In the genomic region with DNA sequence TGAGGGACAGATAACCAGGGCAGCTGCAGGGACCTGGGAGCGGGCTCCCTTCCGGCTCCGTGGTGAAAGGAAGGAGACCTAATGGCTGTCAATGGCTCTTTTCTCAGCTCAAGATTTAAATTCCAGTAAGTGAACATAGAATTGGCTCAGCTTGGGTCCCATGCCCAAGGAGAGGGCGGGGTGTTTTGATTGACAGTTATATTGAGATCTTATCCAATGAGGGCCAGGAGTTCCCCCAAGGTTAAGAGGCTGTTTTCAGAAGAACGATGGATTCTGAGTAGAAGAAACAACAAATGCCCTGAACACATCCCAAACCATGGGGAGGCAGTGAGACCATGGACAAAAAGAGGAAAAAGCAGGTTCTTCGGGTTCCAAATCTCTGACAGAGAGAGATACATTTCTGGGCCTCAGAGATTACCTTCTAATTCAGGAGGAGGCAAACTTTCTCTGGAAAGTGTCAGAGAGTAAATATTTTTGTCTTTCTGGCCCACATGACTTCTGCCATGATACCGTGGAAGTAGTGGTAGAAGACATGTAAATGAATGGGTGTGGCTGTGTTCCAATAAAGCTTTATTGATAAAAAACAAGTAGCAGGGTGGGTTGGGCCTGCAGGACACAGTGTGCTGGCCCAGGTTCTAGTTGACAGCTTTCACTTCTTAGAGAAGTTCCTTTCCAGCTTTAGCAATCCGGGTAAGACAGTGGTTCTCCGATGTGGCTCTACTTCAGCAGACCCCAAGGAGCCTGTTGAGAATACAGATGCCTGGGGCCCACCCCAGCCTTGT, we compare ENCODE assay signal across 2 cellular contexts.
TF ChIP-seq lines count a peak whose summit lies in the region.

No MANE protein-coding gene starts in this region.

TF ChIP-seq in HEK293, 187 proteins besides CTCF, POLR2A, EP300 and RAD21:
- 0 out of 2 replicates have a peak, but pooled peaks have one; percentile 23 for TF ChIP-seq KLF10 (tag by site-specific recombination; IDR thresholded peaks at IDR 0.05)
- TF ChIP-seq, protein P1, sequence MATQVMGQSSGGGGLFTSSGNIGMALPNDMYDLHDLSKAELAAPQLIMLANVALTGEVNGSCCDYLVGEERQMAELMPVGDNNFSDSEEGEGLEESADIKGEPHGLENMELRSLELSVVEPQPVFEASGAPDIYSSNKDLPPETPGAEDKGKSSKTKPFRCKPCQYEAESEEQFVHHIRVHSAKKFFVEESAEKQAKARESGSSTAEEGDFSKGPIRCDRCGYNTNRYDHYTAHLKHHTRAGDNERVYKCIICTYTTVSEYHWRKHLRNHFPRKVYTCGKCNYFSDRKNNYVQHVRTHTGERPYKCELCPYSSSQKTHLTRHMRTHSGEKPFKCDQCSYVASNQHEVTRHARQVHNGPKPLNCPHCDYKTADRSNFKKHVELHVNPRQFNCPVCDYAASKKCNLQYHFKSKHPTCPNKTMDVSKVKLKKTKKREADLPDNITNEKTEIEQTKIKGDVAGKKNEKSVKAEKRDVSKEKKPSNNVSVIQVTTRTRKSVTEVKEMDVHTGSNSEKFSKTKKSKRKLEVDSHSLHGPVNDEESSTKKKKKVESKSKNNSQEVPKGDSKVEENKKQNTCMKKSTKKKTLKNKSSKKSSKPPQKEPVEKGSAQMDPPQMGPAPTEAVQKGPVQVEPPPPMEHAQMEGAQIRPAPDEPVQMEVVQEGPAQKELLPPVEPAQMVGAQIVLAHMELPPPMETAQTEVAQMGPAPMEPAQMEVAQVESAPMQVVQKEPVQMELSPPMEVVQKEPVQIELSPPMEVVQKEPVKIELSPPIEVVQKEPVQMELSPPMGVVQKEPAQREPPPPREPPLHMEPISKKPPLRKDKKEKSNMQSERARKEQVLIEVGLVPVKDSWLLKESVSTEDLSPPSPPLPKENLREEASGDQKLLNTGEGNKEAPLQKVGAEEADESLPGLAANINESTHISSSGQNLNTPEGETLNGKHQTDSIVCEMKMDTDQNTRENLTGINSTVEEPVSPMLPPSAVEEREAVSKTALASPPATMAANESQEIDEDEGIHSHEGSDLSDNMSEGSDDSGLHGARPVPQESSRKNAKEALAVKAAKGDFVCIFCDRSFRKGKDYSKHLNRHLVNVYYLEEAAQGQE (tag by site-specific recombination; IDR thresholded peaks at IDR 0.05): no peak

TF ChIP-seq in IMR-90, 13 proteins besides CTCF, POLR2A, EP300 and RAD21:
- TF ChIP-seq RCOR1 (IDR thresholded peaks at IDR 0.05; ENCODE audit: insufficient replicate concordance, low read length): no peak
- TF ChIP-seq USF2 (IDR thresholded peaks at IDR 0.05; ENCODE audit: low read depth, low read length): no peak
- no peak for TF ChIP-seq MAZ (IDR thresholded peaks at IDR 0.05; ENCODE audit: borderline replicate concordance, low read depth, low read length)
- no peak for TF ChIP-seq SMC3 (IDR thresholded peaks at IDR 0.05; ENCODE audit: low read depth, low read length)
- no peak for TF ChIP-seq MXI1 (IDR thresholded peaks at IDR 0.05; ENCODE audit: borderline replicate concordance, low read depth, low read length)
- TF ChIP-seq CHD1 (IDR thresholded peaks at IDR 0.05; ENCODE audit: low read depth, low read length): no peak
- no peak for TF ChIP-seq BHLHE40 (IDR thresholded peaks at IDR 0.05; ENCODE audit: low read depth, low read length)
- no peak for TF ChIP-seq CEBPB (IDR thresholded peaks at IDR 0.05; ENCODE audit: low read depth, low read length)
- TF ChIP-seq, protein P2, sequence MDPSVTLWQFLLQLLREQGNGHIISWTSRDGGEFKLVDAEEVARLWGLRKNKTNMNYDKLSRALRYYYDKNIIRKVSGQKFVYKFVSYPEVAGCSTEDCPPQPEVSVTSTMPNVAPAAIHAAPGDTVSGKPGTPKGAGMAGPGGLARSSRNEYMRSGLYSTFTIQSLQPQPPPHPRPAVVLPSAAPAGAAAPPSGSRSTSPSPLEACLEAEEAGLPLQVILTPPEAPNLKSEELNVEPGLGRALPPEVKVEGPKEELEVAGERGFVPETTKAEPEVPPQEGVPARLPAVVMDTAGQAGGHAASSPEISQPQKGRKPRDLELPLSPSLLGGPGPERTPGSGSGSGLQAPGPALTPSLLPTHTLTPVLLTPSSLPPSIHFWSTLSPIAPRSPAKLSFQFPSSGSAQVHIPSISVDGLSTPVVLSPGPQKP (IDR thresholded peaks at IDR 0.05; ENCODE audit: borderline replicate concordance, low read depth, low read length): no peak
- no peak for TF ChIP-seq FOS (IDR thresholded peaks at IDR 0.05; ENCODE audit: low read depth, low read length)
TF ChIP-seq in IMR-90: peak in this region for 0.
